1 cellular context compared by ENCODE assay signal in the genomic region with DNA sequence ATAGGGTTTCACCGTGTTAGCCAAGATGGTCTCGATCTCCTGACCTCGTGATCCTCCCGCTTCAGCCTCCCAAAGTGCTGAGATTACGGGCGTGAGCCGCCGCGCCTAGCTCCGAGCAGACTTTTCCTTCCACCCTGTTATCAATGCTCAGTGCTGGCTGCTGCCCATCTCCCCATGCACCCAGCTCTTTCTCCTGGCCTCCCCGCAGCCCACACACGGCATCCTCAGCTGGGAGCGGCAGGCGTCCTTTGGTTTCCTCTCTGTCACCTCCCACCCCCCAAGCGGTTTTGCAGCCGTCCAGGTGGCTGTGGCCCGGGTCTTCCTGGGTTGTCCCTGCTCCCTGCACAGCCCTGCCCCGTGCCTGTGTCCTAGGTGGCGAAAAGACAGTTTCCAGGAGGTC.
TF ChIP-seq lines count a peak whose summit lies in the region.

No MANE protein-coding gene starts in this region.

TF ChIP-seq in GM23338, 12 proteins besides CTCF, POLR2A, EP300 and RAD21 (continued from another document):
- TF ChIP-seq, protein P1, sequence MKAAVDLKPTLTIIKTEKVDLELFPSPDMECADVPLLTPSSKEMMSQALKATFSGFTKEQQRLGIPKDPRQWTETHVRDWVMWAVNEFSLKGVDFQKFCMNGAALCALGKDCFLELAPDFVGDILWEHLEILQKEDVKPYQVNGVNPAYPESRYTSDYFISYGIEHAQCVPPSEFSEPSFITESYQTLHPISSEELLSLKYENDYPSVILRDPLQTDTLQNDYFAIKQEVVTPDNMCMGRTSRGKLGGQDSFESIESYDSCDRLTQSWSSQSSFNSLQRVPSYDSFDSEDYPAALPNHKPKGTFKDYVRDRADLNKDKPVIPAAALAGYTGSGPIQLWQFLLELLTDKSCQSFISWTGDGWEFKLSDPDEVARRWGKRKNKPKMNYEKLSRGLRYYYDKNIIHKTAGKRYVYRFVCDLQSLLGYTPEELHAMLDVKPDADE (IDR thresholded peaks at IDR 0.05) = no peak
- TF ChIP-seq EZH2phosphoT487 (IDR thresholded peaks at IDR 0.05; ENCODE audit: unreplicated experiment) (no peak), EZH2 (IDR thresholded peaks at IDR 0.05; ENCODE audit: low read depth, unreplicated experiment) (no peak), POLR2AphosphoS5 (IDR thresholded peaks at IDR 0.05; ENCODE audit: low read depth) (no peak), JUNB (IDR thresholded peaks at IDR 0.05; ENCODE audit: unreplicated experiment) (no peak), NANOG (IDR thresholded peaks at IDR 0.05; ENCODE audit: borderline replicate concordance) (no peak), ZNF114 (CRISPR knock-in tag; IDR thresholded peaks at IDR 0.05) (no peak), STAT1 (IDR thresholded peaks at IDR 0.05; ENCODE audit: unreplicated experiment) (no peak), CREB1 (CRISPR knock-in tag; IDR thresholded peaks at IDR 0.05; ENCODE audit: low read depth) (no peak)
- TF ChIP-seq, protein P2, sequence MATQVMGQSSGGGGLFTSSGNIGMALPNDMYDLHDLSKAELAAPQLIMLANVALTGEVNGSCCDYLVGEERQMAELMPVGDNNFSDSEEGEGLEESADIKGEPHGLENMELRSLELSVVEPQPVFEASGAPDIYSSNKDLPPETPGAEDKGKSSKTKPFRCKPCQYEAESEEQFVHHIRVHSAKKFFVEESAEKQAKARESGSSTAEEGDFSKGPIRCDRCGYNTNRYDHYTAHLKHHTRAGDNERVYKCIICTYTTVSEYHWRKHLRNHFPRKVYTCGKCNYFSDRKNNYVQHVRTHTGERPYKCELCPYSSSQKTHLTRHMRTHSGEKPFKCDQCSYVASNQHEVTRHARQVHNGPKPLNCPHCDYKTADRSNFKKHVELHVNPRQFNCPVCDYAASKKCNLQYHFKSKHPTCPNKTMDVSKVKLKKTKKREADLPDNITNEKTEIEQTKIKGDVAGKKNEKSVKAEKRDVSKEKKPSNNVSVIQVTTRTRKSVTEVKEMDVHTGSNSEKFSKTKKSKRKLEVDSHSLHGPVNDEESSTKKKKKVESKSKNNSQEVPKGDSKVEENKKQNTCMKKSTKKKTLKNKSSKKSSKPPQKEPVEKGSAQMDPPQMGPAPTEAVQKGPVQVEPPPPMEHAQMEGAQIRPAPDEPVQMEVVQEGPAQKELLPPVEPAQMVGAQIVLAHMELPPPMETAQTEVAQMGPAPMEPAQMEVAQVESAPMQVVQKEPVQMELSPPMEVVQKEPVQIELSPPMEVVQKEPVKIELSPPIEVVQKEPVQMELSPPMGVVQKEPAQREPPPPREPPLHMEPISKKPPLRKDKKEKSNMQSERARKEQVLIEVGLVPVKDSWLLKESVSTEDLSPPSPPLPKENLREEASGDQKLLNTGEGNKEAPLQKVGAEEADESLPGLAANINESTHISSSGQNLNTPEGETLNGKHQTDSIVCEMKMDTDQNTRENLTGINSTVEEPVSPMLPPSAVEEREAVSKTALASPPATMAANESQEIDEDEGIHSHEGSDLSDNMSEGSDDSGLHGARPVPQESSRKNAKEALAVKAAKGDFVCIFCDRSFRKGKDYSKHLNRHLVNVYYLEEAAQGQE (IDR thresholded peaks at IDR 0.05; ENCODE audit: unreplicated experiment) = no peak
- TF ChIP-seq, protein P3, sequence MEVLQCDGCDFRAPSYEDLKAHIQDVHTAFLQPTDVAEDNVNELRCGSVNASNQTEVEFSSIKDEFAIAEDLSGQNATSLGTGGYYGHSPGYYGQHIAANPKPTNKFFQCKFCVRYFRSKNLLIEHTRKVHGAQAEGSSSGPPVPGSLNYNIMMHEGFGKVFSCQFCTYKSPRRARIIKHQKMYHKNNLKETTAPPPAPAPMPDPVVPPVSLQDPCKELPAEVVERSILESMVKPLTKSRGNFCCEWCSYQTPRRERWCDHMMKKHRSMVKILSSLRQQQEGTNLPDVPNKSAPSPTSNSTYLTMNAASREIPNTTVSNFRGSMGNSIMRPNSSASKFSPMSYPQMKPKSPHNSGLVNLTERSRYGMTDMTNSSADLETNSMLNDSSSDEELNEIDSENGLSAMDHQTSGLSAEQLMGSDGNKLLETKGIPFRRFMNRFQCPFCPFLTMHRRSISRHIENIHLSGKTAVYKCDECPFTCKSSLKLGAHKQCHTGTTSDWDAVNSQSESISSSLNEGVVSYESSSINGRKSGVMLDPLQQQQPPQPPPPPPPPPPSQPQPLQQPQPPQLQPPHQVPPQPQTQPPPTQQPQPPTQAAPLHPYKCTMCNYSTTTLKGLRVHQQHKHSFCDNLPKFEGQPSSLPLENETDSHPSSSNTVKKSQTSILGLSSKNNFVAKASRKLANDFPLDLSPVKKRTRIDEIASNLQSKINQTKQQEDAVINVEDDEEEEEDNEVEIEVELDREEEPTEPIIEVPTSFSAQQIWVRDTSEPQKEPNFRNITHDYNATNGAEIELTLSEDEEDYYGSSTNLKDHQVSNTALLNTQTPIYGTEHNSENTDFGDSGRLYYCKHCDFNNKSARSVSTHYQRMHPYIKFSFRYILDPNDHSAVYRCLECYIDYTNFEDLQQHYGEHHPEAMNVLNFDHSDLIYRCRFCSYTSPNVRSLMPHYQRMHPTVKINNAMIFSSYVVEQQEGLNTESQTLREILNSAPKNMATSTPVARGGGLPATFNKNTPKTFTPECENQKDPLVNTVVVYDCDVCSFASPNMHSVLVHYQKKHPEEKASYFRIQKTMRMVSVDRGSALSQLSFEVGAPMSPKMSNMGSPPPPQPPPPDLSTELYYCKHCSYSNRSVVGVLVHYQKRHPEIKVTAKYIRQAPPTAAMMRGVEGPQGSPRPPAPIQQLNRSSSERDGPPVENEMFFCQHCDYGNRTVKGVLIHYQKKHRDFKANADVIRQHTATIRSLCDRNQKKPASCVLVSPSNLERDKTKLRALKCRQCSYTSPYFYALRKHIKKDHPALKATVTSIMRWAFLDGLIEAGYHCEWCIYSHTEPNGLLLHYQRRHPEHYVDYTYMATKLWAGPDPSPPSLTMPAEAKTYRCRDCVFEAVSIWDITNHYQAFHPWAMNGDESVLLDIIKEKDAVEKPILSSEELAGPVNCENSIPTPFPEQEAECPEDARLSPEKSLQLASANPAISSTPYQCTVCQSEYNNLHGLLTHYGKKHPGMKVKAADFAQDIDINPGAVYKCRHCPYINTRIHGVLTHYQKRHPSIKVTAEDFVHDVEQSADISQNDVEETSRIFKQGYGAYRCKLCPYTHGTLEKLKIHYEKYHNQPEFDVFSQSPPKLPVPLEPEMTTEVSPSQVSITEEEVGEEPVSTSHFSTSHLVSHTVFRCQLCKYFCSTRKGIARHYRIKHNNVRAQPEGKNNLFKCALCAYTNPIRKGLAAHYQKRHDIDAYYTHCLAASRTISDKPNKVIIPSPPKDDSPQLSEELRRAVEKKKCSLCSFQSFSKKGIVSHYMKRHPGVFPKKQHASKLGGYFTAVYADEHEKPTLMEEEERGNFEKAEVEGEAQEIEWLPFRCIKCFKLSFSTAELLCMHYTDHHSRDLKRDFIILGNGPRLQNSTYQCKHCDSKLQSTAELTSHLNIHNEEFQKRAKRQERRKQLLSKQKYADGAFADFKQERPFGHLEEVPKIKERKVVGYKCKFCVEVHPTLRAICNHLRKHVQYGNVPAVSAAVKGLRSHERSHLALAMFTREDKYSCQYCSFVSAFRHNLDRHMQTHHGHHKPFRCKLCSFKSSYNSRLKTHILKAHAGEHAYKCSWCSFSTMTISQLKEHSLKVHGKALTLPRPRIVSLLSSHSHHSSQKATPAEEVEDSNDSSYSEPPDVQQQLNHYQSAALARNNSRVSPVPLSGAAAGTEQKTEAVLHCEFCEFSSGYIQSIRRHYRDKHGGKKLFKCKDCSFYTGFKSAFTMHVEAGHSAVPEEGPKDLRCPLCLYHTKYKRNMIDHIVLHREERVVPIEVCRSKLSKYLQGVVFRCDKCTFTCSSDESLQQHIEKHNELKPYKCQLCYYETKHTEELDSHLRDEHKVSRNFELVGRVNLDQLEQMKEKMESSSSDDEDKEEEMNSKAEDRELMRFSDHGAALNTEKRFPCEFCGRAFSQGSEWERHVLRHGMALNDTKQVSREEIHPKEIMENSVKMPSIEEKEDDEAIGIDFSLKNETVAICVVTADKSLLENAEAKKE (CRISPR knock-in tag; IDR thresholded peaks at IDR 0.05) = no peak
